15 cellular contexts compared by ENCODE assay signal in genomic region chr7:111958889-111959288, GRCh38.
A peak's percentile ranks its signal among the peaks of the same experiment; 100 is the strongest.
DNase-seq lines count a peak whose midpoint lies in the region; ATAC-seq and TF ChIP-seq lines count a peak whose summit lies in the region.
"Had no signal": no experiment of that assay in that cellular context is flagged by ENCODE, and none has a peak within 500 bp of the region (broad histone marks: within the 10 kb centered on the region; RNA-seq: fewer than 3 reads in every experiment).

No MANE protein-coding gene starts in this region.

- intact Hi-C loops in A673 (cut with micrococcal nuclease; ENCODE audit: unreplicated experiment) = no loop called here
- intact Hi-C loops in heart left ventricle (cut with DNase I) = loop anchor here in 7 of 10 donors (5.0 to 10.0 kb wide), 6 partner anchors 56 to 456 kb away; partner anchors contain the start of genes DOCK4 (in 6 of the 7) and ZNF277 (in 6 of the 7)
- intact Hi-C loops in ascending aorta (cut with DNase I) = no loop called here

- CTCF ChIA-PET in A673 (lab: Charles Lee) = interaction anchor here (0.6 kb wide), 1 partner anchor 461 kb away, joined by 5 read pairs; no protein-coding TSS in a partner anchor

- BruUV-seq in A673 (replicated peaks; lab: Mats Ljungman, UMichigan) = no TSS peak

- H3K9me3 ChIP-seq in A673 (ENCODE audit: low read depth, low read length, poor library complexity, severe bottlenecking) (no peaks in the 10 kb centered on the region), heart left ventricle (no peaks in the 10 kb centered on the region), ascending aorta (no peaks in the 10 kb centered on the region)

- TF ChIP-seq CTCF in A673 (conservative IDR thresholded peaks at IDR 0.05; ENCODE audit: low read depth, low read length) (no peak), epithelial cell of esophagus (IDR thresholded peaks at IDR 0.05; ENCODE audit: insufficient read depth, low read depth, low read length, missing control alignments) (no peak), heart left ventricle (IDR thresholded peaks at IDR 0.05) (no peak), ascending aorta (IDR thresholded peaks at IDR 0.05) (no peak)

- DNase-seq in A673 (ENCODE audit: low spot score) = peak; percentile 3
- peak; percentile 85 for DNase-seq in NCI-H1105 (lab: John Stamatoyannopoulos, UW)
- DNase-seq in NCI-H748 (lab: John Stamatoyannopoulos, UW; ENCODE audit: unreplicated experiment) = peak; percentile 99
- DNase-seq in epithelial cell of esophagus (ENCODE audit: low read depth) = peak; percentile 79
- no peak for DNase-seq in heart left ventricle
- DNase-seq in ascending aorta (ENCODE audit: low spot score in 2 of 2) = no peak
- DNase-seq: activated CD8-positive, alpha-beta memory T cell treated with anti-CD3 and anti-CD28 coated beads, Interleukin-2, amount 10 ng/mL, durations not matched to agents 7 days and 5 days; cortex of kidney; EL; stimulated activated CD4-positive, alpha-beta T cell treated with anti-CD3 and anti-CD28 coated beads, Interleukin-4, amount 100 ng/mL, for 24 hours; stimulated activated naive CD4-positive, alpha-beta T cell treated with Interleukin-2 at 50 U/mL for 16 hours had no signal

- H3K36me3 ChIP-seq in A673 (ENCODE audit: insufficient read depth, low read length, poor library complexity, severe bottlenecking) (no peaks in the 10 kb centered on the region), heart left ventricle (no peaks in the 10 kb centered on the region), ascending aorta (no peaks in the 10 kb centered on the region)

- ATAC-seq in heart left ventricle (no peak), HG03354 (IDR thresholded peaks at IDR 0.05; ENCODE audit: poor library complexity, severe bottlenecking, unreplicated experiment) (no peak), GM21360 (IDR thresholded peaks at IDR 0.05; ENCODE audit: unreplicated experiment) (no peak)
- ATAC-seq: activated CD8-positive, alpha-beta memory T cell treated with anti-CD3 and anti-CD28 coated beads, Interleukin-2, amount 10 ng/mL, durations not matched to agents 7 days and 5 days; HCT116 had no signal

- POLR2A ChIA-PET in A673 (lab: Charles Lee; ENCODE audit: low non-redundant PET) = no interaction called here

- WGBS in heart left ventricle, 4 donors = 43 to 49% (median 44%) methylated on average over 4 of the region's 4 CpGs

- no peak for TF ChIP-seq POLR2A in heart left ventricle (IDR thresholded peaks at IDR 0.05)

- no peak overlapping the region for H3K4me3 ChIP-seq in A673 (ENCODE audit: low read depth, low read length, poor library complexity, severe bottlenecking)
- no peak overlapping the region for H3K4me3 ChIP-seq in epithelial cell of esophagus (ENCODE audit: low read length)
- H3K4me3 ChIP-seq in heart left ventricle = no peak overlapping the region
- peak overlapping the region in 1 of 2 donors; percentile 40 for H3K4me3 ChIP-seq in ascending aorta

- H3K4me1 ChIP-seq in A673 (ENCODE audit: insufficient read depth, low read length, poor library complexity, severe bottlenecking) = no peaks in the 10 kb centered on the region
- peaks cover 0 to 43% (median 22%) of the 10 kb centered on the region in 12 donors for H3K4me1 ChIP-seq in heart left ventricle
- no peaks in the 10 kb centered on the region for H3K4me1 ChIP-seq in ascending aorta
- H3K4me1 ChIP-seq: parathyroid adenoma had no signal

- H3K27me3 ChIP-seq in A673 (replicated peaks; ENCODE audit: insufficient read depth, low read depth, low read length, poor library complexity) (no peaks in the 10 kb centered on the region), heart left ventricle (no peaks in the 10 kb centered on the region), ascending aorta (no peaks in the 10 kb centered on the region)

- H3K27ac ChIP-seq in A673 (ENCODE audit: low read depth, low read length, poor library complexity, severe bottlenecking) = no peak overlapping the region
- no peak overlapping the region for H3K27ac ChIP-seq in heart left ventricle
- no peak overlapping the region for H3K27ac ChIP-seq in ascending aorta
- H3K27ac ChIP-seq: parathyroid adenoma had no signal

Comparison
In these comparisons a context has a peak if more than half of its experiments do, and no peak if none do; other contexts are left out.
1. DNase-seq: peak in A673 (single experiment), NCI-H1105 (single experiment), NCI-H748 (single experiment) and epithelial cell of esophagus (single experiment); none in heart left ventricle (0 of 5) and ascending aorta (0 of 2).
2. intact Hi-C loops: an anchor here in heart left ventricle (5.0 to 10.0 kb wide); none called in A673 and ascending aorta.